Comparison of ENCODE assay signal across 1 cellular context in the genomic region with DNA sequence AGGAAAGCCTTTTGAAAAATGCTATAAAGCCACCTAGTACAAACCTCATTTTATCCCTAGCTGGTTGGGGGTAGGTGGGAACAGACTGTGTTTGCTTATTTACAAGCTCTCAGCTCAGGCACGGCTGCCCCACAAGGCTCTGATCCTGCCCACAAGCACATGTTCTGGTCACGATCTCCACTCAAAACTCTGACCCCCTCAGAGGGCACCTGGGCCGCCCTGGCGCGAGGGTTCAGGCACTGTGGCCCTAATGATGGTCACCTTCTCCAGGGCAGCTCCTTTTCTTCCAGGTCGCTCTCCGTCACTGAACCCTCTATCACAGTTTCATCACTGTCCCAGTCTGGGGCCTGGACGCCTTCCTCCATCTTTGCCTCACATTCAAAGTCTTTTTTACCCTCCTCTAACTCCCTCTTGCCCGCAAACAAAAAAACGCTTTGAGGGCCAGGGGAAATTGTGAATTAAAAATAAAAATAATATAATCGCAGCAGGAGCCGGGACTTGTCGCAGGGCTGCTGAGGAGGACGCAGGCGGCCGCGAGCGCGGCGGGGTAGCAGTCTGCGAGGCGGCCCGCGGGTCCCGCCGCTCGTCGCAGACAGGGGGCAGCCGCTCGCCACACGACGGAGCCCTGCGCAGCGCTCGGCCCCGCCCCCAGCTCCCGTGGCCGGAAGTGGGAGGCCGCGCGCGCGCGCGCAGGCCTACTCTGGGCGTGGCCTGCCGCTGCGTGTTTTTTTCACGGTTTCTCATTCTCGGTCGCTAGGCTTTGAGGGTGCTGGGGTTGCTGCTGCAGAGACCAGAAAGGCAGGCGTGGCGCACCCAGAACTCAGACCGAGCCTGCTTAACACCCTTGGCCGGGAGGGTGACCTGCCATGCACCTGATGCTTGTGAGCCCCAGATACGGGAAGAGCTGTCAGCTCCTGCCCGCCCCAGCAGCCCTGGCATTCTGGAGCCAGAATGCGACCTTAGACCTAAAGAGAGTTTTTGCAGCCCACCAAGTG.
TF ChIP-seq lines count a peak whose summit lies in the region.

ANKRD31 (minus strand) TSS at position 557 of the 995 bp plus-strand sequence; CDS start at position 365, 192 bp downstream.

TF ChIP-seq in HepG2, 621 proteins besides CTCF, POLR2A, EP300 and RAD21 (continued from another document and continues in another):
- TF ChIP-seq BCL3 (CRISPR knock-in tag; IDR thresholded peaks at IDR 0.05) (peak; percentile 17; the same call in 1 of the 2 replicates), ZNF292 (CRISPR knock-in tag; IDR thresholded peaks at IDR 0.05; ENCODE audit: borderline replicate concordance, low read depth) (peak; percentile 75; the same call in 1 of the 2 replicates), TBP (CRISPR knock-in tag; IDR thresholded peaks at IDR 0.05) (no peak), SAFB2 (CRISPR knock-in tag; IDR thresholded peaks at IDR 0.05; ENCODE audit: borderline replicate concordance, low read depth) (0 out of 2 replicates have a peak, but pooled peaks have one; percentile 51), ADNP (CRISPR knock-in tag; IDR thresholded peaks at IDR 0.05) (no peak), PTBP1 (IDR thresholded peaks at IDR 0.05; ENCODE audit: low read depth, low read length, poor library complexity, severe bottlenecking) (no peak), ZNF770 (CRISPR knock-in tag; IDR thresholded peaks at IDR 0.05) (peak; percentile 19; the same call in 1 of the 2 replicates), MED1 (CRISPR knock-in tag; IDR thresholded peaks at IDR 0.05) (peak; percentile 53), RCOR2 (CRISPR knock-in tag; IDR thresholded peaks at IDR 0.05) (no peak), AGO1 (IDR thresholded peaks at IDR 0.05; ENCODE audit: low read depth, low read length, poor library complexity, severe bottlenecking) (no peak), RFXAP (CRISPR knock-in tag; IDR thresholded peaks at IDR 0.05; ENCODE audit: borderline replicate concordance) (peak; percentile 42; the same call in 1 of the 2 replicates), ZSCAN31 (CRISPR knock-in tag; IDR thresholded peaks at IDR 0.05; ENCODE audit: low read depth) (no peak; the same call in 1 of the 2 replicates), TEAD3 (CRISPR knock-in tag; optimal IDR thresholded peaks at IDR 0.05; ENCODE audit: borderline replicate concordance) (peak; percentile 26), CSRNP2 (CRISPR knock-in tag; conservative IDR thresholded peaks at IDR 0.05; ENCODE audit: low read depth) (no peak), HDAC1 (CRISPR knock-in tag; IDR thresholded peaks at IDR 0.05) (peak; percentile 81), IKZF1 (IDR thresholded peaks at IDR 0.05) (no peak), CSRNP1 (CRISPR knock-in tag; IDR thresholded peaks at IDR 0.05) (no peak), ZNF746 (CRISPR knock-in tag; IDR thresholded peaks at IDR 0.05) (no peak), HIVEP1 (CRISPR knock-in tag; IDR thresholded peaks at IDR 0.05) (0 out of 2 replicates have a peak, but pooled peaks have one; percentile 38), SIN3A (IDR thresholded peaks at IDR 0.05; ENCODE audit: borderline replicate concordance, low read depth, low read length) (0 out of 2 replicates have a peak, but pooled peaks have one; percentile 41), PPARG (CRISPR knock-in tag; conservative IDR thresholded peaks at IDR 0.05) (peak; percentile 81), RBM39 (IDR thresholded peaks at IDR 0.05; ENCODE audit: low read depth, low read length, poor library complexity, severe bottlenecking) (peak; percentile 74), MATR3 (CRISPR knock-in tag; IDR thresholded peaks at IDR 0.05) (no peak), RXRA (CRISPR knock-in tag; IDR thresholded peaks at IDR 0.05) (peak; percentile 64), KLF16 (CRISPR knock-in tag; IDR thresholded peaks at IDR 0.05) (peak in 1 of 2 experiments; percentile 31; a peak in 1 of 4 replicates), ZNF121 (CRISPR knock-in tag; IDR thresholded peaks at IDR 0.05) (no peak), ZNF790 (CRISPR knock-in tag; IDR thresholded peaks at IDR 0.05; ENCODE audit: borderline replicate concordance) (no peak), FOXM1 (CRISPR knock-in tag; IDR thresholded peaks at IDR 0.05) (no peak)
- TF ChIP-seq, protein P1, sequence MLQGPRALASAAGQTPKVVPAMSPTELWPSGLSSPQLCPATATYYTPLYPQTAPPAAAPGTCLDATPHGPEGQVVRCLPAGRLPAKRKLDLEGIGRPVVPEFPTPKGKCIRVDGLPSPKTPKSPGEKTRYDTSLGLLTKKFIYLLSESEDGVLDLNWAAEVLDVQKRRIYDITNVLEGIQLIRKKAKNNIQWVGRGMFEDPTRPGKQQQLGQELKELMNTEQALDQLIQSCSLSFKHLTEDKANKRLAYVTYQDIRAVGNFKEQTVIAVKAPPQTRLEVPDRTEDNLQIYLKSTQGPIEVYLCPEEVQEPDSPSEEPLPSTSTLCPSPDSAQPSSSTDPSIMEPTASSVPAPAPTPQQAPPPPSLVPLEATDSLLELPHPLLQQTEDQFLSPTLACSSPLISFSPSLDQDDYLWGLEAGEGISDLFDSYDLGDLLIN (CRISPR knock-in tag; IDR thresholded peaks at IDR 0.05; ENCODE audit: borderline replicate concordance), result peak; percentile 23; the same call in 1 of the 2 replicates
- TF ChIP-seq, protein P2, sequence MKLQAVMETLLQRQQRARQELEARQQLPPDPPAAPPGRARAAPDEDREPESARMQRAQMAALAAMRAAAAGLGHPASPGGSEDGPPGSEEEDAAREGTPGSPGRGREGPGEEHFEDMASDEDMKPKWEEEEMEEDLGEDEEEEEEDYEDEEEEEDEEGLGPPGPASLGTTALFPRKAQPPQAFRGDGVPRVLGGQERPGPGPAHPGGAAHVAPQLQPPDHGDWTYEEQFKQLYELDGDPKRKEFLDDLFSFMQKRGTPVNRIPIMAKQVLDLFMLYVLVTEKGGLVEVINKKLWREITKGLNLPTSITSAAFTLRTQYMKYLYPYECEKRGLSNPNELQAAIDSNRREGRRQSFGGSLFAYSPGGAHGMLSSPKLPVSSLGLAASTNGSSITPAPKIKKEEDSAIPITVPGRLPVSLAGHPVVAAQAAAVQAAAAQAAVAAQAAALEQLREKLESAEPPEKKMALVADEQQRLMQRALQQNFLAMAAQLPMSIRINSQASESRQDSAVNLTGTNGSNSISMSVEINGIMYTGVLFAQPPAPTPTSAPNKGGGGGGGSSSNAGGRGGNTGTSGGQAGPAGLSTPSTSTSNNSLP (IDR thresholded peaks at IDR 0.05; ENCODE audit: low read depth, low read length), result no peak
- TF ChIP-seq, protein P3, sequence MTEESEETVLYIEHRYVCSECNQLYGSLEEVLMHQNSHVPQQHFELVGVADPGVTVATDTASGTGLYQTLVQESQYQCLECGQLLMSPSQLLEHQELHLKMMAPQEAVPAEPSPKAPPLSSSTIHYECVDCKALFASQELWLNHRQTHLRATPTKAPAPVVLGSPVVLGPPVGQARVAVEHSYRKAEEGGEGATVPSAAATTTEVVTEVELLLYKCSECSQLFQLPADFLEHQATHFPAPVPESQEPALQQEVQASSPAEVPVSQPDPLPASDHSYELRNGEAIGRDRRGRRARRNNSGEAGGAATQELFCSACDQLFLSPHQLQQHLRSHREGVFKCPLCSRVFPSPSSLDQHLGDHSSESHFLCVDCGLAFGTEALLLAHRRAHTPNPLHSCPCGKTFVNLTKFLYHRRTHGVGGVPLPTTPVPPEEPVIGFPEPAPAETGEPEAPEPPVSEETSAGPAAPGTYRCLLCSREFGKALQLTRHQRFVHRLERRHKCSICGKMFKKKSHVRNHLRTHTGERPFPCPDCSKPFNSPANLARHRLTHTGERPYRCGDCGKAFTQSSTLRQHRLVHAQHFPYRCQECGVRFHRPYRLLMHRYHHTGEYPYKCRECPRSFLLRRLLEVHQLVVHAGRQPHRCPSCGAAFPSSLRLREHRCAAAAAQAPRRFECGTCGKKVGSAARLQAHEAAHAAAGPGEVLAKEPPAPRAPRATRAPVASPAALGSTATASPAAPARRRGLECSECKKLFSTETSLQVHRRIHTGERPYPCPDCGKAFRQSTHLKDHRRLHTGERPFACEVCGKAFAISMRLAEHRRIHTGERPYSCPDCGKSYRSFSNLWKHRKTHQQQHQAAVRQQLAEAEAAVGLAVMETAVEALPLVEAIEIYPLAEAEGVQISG (CRISPR knock-in tag; IDR thresholded peaks at IDR 0.05), result peak; percentile 73
- TF ChIP-seq, protein P4, sequence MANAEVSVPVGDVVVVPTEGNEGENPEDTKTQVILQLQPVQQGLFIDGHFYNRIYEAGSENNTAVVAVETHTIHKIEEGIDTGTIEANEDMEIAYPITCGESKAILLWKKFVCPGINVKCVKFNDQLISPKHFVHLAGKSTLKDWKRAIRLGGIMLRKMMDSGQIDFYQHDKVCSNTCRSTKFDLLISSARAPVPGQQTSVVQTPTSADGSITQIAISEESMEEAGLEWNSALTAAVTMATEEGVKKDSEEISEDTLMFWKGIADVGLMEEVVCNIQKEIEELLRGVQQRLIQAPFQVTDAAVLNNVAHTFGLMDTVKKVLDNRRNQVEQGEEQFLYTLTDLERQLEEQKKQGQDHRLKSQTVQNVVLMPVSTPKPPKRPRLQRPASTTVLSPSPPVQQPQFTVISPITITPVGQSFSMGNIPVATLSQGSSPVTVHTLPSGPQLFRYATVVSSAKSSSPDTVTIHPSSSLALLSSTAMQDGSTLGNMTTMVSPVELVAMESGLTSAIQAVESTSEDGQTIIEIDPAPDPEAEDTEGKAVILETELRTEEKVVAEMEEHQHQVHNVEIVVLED (CRISPR knock-in tag; IDR thresholded peaks at IDR 0.05; ENCODE audit: borderline replicate concordance), result peak; percentile 68
- TF ChIP-seq, protein P5, sequence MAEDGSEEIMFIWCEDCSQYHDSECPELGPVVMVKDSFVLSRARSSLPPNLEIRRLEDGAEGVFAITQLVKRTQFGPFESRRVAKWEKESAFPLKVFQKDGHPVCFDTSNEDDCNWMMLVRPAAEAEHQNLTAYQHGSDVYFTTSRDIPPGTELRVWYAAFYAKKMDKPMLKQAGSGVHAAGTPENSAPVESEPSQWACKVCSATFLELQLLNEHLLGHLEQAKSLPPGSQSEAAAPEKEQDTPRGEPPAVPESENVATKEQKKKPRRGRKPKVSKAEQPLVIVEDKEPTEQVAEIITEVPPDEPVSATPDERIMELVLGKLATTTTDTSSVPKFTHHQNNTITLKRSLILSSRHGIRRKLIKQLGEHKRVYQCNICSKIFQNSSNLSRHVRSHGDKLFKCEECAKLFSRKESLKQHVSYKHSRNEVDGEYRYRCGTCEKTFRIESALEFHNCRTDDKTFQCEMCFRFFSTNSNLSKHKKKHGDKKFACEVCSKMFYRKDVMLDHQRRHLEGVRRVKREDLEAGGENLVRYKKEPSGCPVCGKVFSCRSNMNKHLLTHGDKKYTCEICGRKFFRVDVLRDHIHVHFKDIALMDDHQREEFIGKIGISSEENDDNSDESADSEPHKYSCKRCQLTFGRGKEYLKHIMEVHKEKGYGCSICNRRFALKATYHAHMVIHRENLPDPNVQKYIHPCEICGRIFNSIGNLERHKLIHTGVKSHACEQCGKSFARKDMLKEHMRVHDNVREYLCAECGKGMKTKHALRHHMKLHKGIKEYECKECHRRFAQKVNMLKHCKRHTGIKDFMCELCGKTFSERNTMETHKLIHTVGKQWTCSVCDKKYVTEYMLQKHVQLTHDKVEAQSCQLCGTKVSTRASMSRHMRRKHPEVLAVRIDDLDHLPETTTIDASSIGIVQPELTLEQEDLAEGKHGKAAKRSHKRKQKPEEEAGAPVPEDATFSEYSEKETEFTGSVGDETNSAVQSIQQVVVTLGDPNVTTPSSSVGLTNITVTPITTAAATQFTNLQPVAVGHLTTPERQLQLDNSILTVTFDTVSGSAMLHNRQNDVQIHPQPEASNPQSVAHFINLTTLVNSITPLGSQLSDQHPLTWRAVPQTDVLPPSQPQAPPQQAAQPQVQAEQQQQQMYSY (CRISPR knock-in tag; IDR thresholded peaks at IDR 0.05), result peak; percentile 33; the same call in 1 of the 2 replicates
